ENCODE assay signal across 18 cellular contexts in the genomic region with DNA sequence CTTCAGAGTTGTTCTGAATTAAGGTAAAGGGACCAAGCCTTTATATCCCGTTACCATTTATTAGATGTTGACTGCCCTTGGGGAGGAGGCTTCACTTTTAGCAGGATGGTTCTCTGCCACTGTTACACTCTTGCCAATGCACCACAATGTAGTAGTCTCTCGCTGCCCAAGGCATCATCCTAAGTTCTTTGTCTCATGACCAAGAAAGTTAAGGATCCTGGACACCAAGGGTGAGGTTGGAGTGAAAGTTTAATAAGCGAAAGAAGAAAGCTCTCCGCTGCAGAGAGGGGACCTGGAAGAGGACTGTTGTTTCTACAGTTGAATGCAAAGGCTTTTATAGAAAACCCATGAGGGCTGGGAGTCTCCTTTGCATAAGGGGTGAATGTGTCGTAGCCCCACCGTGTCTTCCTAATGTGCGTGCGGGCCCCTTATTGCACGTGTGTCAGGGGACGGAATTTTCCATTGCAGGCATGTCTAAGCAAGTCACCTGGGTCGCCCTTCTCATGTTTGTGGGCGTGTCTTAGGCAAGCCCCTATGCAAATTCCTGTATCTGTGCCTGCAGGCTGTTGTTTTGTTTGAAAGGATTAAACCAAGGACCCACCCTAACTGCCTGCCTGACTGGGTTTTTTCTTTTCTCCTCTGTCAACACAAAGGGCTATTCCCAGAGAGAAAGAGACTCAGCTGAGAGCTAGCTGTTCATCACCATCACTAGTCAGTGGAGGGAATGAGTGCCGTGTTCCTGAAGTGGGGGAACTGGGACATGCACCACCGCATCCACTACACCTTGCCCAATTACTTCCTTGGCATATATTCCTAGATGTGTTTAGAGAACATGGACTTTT. TPM values are rescaled to one million over a fixed set of nuclear protein-coding genes. Genes with fewer than 3 reads are reported as not detected.
A peak's percentile ranks its signal among the peaks of the same experiment; 100 is the strongest.
DNase-seq lines count a peak whose midpoint lies in the region; ATAC-seq and TF ChIP-seq lines count a peak whose summit lies in the region.
"Had no signal": no experiment of that assay in that cellular context is flagged by ENCODE, and none has a peak within 500 bp of the region (broad histone marks: within the 10 kb centered on the region; RNA-seq: fewer than 3 reads in every experiment).

No MANE protein-coding gene starts in this region.

- no peaks in the 10 kb centered on the region for H3K9me3 ChIP-seq in trophoblast cell (ENCODE audit: insufficient read depth, low read depth, low read length)
- H3K9me3 ChIP-seq: adrenal gland, BLaER1, neutrophil had no signal

- no peak for ATAC-seq in GM21619 (IDR thresholded peaks at IDR 0.05; ENCODE audit: unreplicated experiment)
- ATAC-seq: Panc1 had no signal

- peak; percentile 47 for TF ChIP-seq POLR2A in erythroblast (IDR thresholded peaks at IDR 0.05; ENCODE audit: low read length)

- H3K18ac ChIP-seq in trophoblast cell (ENCODE audit: low read length): no peak overlapping the region

- no peak overlapping the region for H3K27ac ChIP-seq in trophoblast cell (ENCODE audit: low read depth, low read length)
- H3K27ac ChIP-seq: BLaER1, neutrophil had no signal

- no peaks in the 10 kb centered on the region for H3K79me2 ChIP-seq in trophoblast cell (ENCODE audit: control insufficient read depth, insufficient read depth, low read length, poor library complexity)

- no peak overlapping the region for H2BK5ac ChIP-seq in trophoblast cell (ENCODE audit: low read depth, low read length, poor library complexity)

- no peak overlapping the region for H3K4me2 ChIP-seq in trophoblast cell (ENCODE audit: low read length)
- H3K4me2 ChIP-seq: BLaER1 had no signal

- no peak overlapping the region for H3K23ac ChIP-seq in trophoblast cell (ENCODE audit: low read length)

- H2BK120ac ChIP-seq in trophoblast cell (ENCODE audit: insufficient read depth, low read length, poor library complexity): peak overlapping the region; percentile 50

- DNase-seq in NCI-H748 (lab: John Stamatoyannopoulos, UW; ENCODE audit: unreplicated experiment): peak; percentile 52
- no peak for DNase-seq in NCI-H748 treated with DMSO at 0.1 percent for 48 hours (lab: John Stamatoyannopoulos, UW)
- DNase-seq in NCI-H526 treated with DMSO at 0.1 percent for 48 hours (lab: John Stamatoyannopoulos, UW): peak; percentile 22
- DNase-seq in erythroblast (lab: John Stamatoyannopoulos, UW): peak; percentile 39 to 79
- DNase-seq in trophoblast cell: peak in 1 of 2 donors; percentile 41
- DNase-seq in DMS79 treated with DMSO at 0.1 percent for 48 hours (lab: John Stamatoyannopoulos, UW): no peak
- DNase-seq in midbrain (lab: John Stamatoyannopoulos, UW): no peak
- DNase-seq: activated effector memory CD4-positive, alpha-beta T cell treated with anti-CD3 and anti-CD28 coated beads, Interleukin-2, amount 50 U/mL, for 16 hours; adrenal gland; effector memory CD4-positive, alpha-beta T cell; head of caudate nucleus; MV-4-11; NCI-H2081 treated with DMSO at 0.1 percent for 48 hours; NCI-H69 had no signal

- H2BK12ac ChIP-seq in trophoblast cell (ENCODE audit: low read length): peak overlapping the region; percentile 61

- H3K36me3 ChIP-seq in trophoblast cell (ENCODE audit: control insufficient read depth in 1 of 2, insufficient read depth in 2 of 2, low read length in 2 of 2): no peaks in the 10 kb centered on the region
- H3K36me3 ChIP-seq: adrenal gland, BLaER1, neutrophil had no signal

- H3K4ac ChIP-seq in trophoblast cell (ENCODE audit: low read depth, low read length): no peak overlapping the region

- no peak overlapping the region for H4K8ac ChIP-seq in trophoblast cell (ENCODE audit: low read depth, low read length)

- H2AFZ ChIP-seq in trophoblast cell (ENCODE audit: insufficient read depth, low read length, poor library complexity): no peak overlapping the region

- peak overlapping the region; percentile 31 for H3K14ac ChIP-seq in trophoblast cell (ENCODE audit: low read length)

- H3K4me3 ChIP-seq in trophoblast cell (ENCODE audit: low read depth, low read length): no peak overlapping the region
- H3K4me3 ChIP-seq: adrenal gland, BLaER1 had no signal

- H3K4me1 ChIP-seq in trophoblast cell (ENCODE audit: control insufficient read depth in 1 of 2, insufficient read depth in 2 of 2, low read length in 2 of 2): peaks cover 0 to 7% of the 10 kb centered on the region in 2 experiments
- H3K4me1 ChIP-seq: adrenal gland had no signal

- peak overlapping the region; percentile 57 for H4K91ac ChIP-seq in trophoblast cell (ENCODE audit: low read depth, low read length)

- H4K12ac ChIP-seq in trophoblast cell (ENCODE audit: low read depth, low read length): no peak overlapping the region

- no peak overlapping the region for H3K9ac ChIP-seq in trophoblast cell (ENCODE audit: low read length)
- H3K9ac ChIP-seq: BLaER1 had no signal

- no CpG with 5 or more reads among the region's 14 CpGs for WGBS in trophoblast cell (ENCODE audit: extremely low coverage, insufficient coverage, insufficient read length)

- no peaks in the 10 kb centered on the region for H3K27me3 ChIP-seq in trophoblast cell (ENCODE audit: insufficient read depth, low read length)
- H3K27me3 ChIP-seq: adrenal gland, BLaER1, neutrophil had no signal

- no peak overlapping the region for H2AK5ac ChIP-seq in trophoblast cell (ENCODE audit: low read length)

- peaks cover 4% of the 10 kb centered on the region for H3K79me1 ChIP-seq in trophoblast cell (ENCODE audit: low read length)

RNA-seq across cellular contexts. Expression of a gene that starts 17.6 kb away (rescaled TPM):
- 0.81 and 1.2 TPM in 2 replicates for polyA plus RNA-seq in trophoblast cell (2013)

RNA-seq across cellular contexts. Expression of a gene that starts 39.2 kb away (rescaled TPM):
- polyA plus RNA-seq in trophoblast cell (2013): 1.1 TPM in 2 replicates

RNA-seq across cellular contexts. Expression of a gene that starts 52.1 kb away (rescaled TPM):
- polyA plus RNA-seq in trophoblast cell (2013): 0.46 and 0.48 TPM in 2 replicates
- polyA plus RNA-seq: adrenal gland had no signal

Comparison
In these comparisons a context has a peak if more than half of its experiments do, and no peak if none do; other contexts are left out.
1. DNase-seq: peak in NCI-H748 (single experiment), NCI-H526 treated with DMSO at 0.1 percent for 48 hours (single experiment) and erythroblast (2 of 2); none in NCI-H748 treated with DMSO at 0.1 percent for 48 hours (single experiment), DMS79 treated with DMSO at 0.1 percent for 48 hours (single experiment) and midbrain (single experiment).